ENCODE assay signal across 18 cellular contexts in genomic region chr5:39433123-39433522, GRCh38. TPM values are rescaled to one million over a fixed set of nuclear protein-coding genes. Genes with fewer than 3 reads are reported as not detected.
DNase-seq lines count a peak whose midpoint lies in the region; ATAC-seq and TF ChIP-seq lines count a peak whose summit lies in the region.
"Had no signal": no experiment of that assay in that cellular context is flagged by ENCODE, and none has a peak within 500 bp of the region (broad histone marks: within the 10 kb centered on the region; RNA-seq: fewer than 3 reads in every experiment).

No MANE protein-coding gene starts in this region.

- 75% methylated on average over 5 of the region's 5 CpGs for WGBS in prostate gland

- H3K27ac Mint-ChIP-seq in Caco-2 (ENCODE audit: unreplicated experiment), result peak overlapping the region; percentile 29
- H3K27ac Mint-ChIP-seq: CD8-positive, alpha-beta T cell had no signal

- TF ChIP-seq CTCF in Caco-2 (IDR thresholded peaks at IDR 0.05; ENCODE audit: insufficient read depth in 1 of 2, low read depth in 1 of 2, low read length in 1 of 2, severe bottlenecking in 1 of 2, unreplicated experiment in 1 of 2) (no peak), epithelial cell of proximal tubule (conservative IDR thresholded peaks at IDR 0.05; ENCODE audit: low read depth, low read length) (no peak), left lung (IDR thresholded peaks at IDR 0.05) (no peak), prostate gland (IDR thresholded peaks at IDR 0.05) (no peak)

- no peak for TF ChIP-seq POLR2A in prostate gland (IDR thresholded peaks at IDR 0.05)

- H3K36me3 Mint-ChIP-seq in Caco-2 (ENCODE audit: insufficient read depth, unreplicated experiment), result no peaks in the 10 kb centered on the region
- H3K36me3 Mint-ChIP-seq: CD8-positive, alpha-beta T cell had no signal

- ATAC-seq in left lung (peak; percentile 28), HG03457 (IDR thresholded peaks at IDR 0.05; ENCODE audit: unreplicated experiment) (no peak)
- ATAC-seq: CD8-positive, alpha-beta T cell had no signal

- H3K4me1 Mint-ChIP-seq in Caco-2 (ENCODE audit: low read depth, unreplicated experiment), result peaks cover 15% of the 10 kb centered on the region

- H3K27me3 ChIP-seq in Caco-2 (replicated peaks; ENCODE audit: control insufficient read depth, insufficient read depth, low read length) (no peaks in the 10 kb centered on the region), left lung (no peaks in the 10 kb centered on the region), prostate gland (replicated peaks; ENCODE audit: insufficient read depth) (no peaks in the 10 kb centered on the region)
- H3K27me3 ChIP-seq: BLaER1 treated with 17β-estradiol and CSF1 and Interleukin-3, amounts not matched to agents 10 nM and 100 nM had no signal

- no TSS peak for BruUV-seq in Caco-2 (replicated peaks; lab: Mats Ljungman, UMichigan)

- DNase-seq in Caco-2, result no peak
- DNase-seq in epithelial cell of proximal tubule (ENCODE audit: low read depth), result peak; percentile 82
- DNase-seq in left lung, result no peak
- DNase-seq in renal cortical epithelial cell (ENCODE audit: low read depth), result peak; percentile 89
- DNase-seq in cerebellar nuclear complex (lab: John Stamatoyannopoulos, UW), result no peak
- no peak for DNase-seq in NCI-H2081 (lab: John Stamatoyannopoulos, UW)
- DNase-seq in prostate gland (ENCODE audit: low spot score), result no peak
- DNase-seq: CD8-positive, alpha-beta T cell; DMS79; NCI-H1417; NCI-H187; NCI-H2227 treated with DMSO at 0.1 percent for 48 hours; NCI-H510A treated with DMSO at 0.1 percent for 48 hours; NCI-H774; SHP77 had no signal

- H3K4me3 Mint-ChIP-seq in Caco-2 (ENCODE audit: unreplicated experiment), result no peak overlapping the region
- H3K4me3 Mint-ChIP-seq: CD8-positive, alpha-beta T cell had no signal

- intact Hi-C loops in Caco-2 (cut with micrococcal nuclease; ENCODE audit: unreplicated experiment), result no loop called here
- intact Hi-C loops in left lung (cut with DNase I), result no loop called here
- intact Hi-C loops in prostate gland (cut with DNase I), result no loop called here

- POLR2A ChIA-PET in Caco-2 (lab: Charles Lee), result no interaction called here

- CTCF ChIA-PET in Caco-2 (lab: Charles Lee), result no interaction called here

- H3K27me3 Mint-ChIP-seq in Caco-2 (ENCODE audit: insufficient read depth, unreplicated experiment), result no peaks in the 10 kb centered on the region

- H3K4me3 ChIP-seq in Caco-2 (ENCODE audit: low read depth, low read length), result no peak overlapping the region
- peak overlapping the region; percentile 16 for H3K4me3 ChIP-seq in epithelial cell of proximal tubule (ENCODE audit: low read depth, low read length)
- no peak overlapping the region for H3K4me3 ChIP-seq in left lung
- no peak overlapping the region for H3K4me3 ChIP-seq in prostate gland
- H3K4me3 ChIP-seq: BLaER1 treated with 17β-estradiol and CSF1 and Interleukin-3, amounts not matched to agents 10 nM and 100 nM had no signal

- H3K4me1 ChIP-seq in Caco-2, result peaks cover 69% of the 10 kb centered on the region
- peaks cover 0 to 7% of the 10 kb centered on the region in 2 donors for H3K4me1 ChIP-seq in left lung
- H3K4me1 ChIP-seq in prostate gland (replicated peaks), result no peaks in the 10 kb centered on the region

- H3K27ac ChIP-seq in left lung (no peak overlapping the region), prostate gland (no peak overlapping the region)
- H3K27ac ChIP-seq: BLaER1 treated with 17β-estradiol and CSF1 and Interleukin-3, amounts not matched to agents 10 nM and 100 nM; KMS-11 had no signal

- H3K36me3 ChIP-seq in Caco-2 (ENCODE audit: control insufficient read depth, insufficient read depth, low read length) (no peaks in the 10 kb centered on the region), left lung (no peaks in the 10 kb centered on the region), prostate gland (no peaks in the 10 kb centered on the region)
- H3K36me3 ChIP-seq: BLaER1 treated with 17β-estradiol and CSF1 and Interleukin-3, amounts not matched to agents 10 nM and 100 nM had no signal

- H3K9me3 Mint-ChIP-seq in Caco-2 (ENCODE audit: unreplicated experiment), result no peaks in the 10 kb centered on the region
- H3K9me3 Mint-ChIP-seq: CD8-positive, alpha-beta T cell had no signal

- H3K9me3 ChIP-seq in Caco-2 (no peaks in the 10 kb centered on the region), left lung (no peaks in the 10 kb centered on the region), prostate gland (no peaks in the 10 kb centered on the region)
- H3K9me3 ChIP-seq: BLaER1 treated with 17β-estradiol and CSF1 and Interleukin-3, amounts not matched to agents 10 nM and 100 nM had no signal

RNA-seq across cellular contexts. Expression of gene DAB2, which starts 8.3 kb away (rescaled TPM):
- total RNA-seq in Caco-2 (2022) (133 and 135 TPM in 2 replicates), epithelial cell of proximal tubule (13.2 and 16.6 TPM in 2 replicates), left lung (100 to 1,000 TPM; 159 to 162 TPM), renal cortical epithelial cell (14.1 and 117 TPM in 2 replicates), prostate gland (10 to 100 TPM; 15.6 to 38.1 TPM)
- total RNA-seq: CD8-positive, alpha-beta T cell had no signal

Comparison
In these comparisons a context has a peak if more than half of its experiments do, and no peak if none do; other contexts are left out.
1. DNase-seq: peak in epithelial cell of proximal tubule (single experiment) and renal cortical epithelial cell (single experiment); none in Caco-2 (0 of 2), left lung (0 of 2), cerebellar nuclear complex (0 of 2), NCI-H2081 (0 of 2) and prostate gland (single experiment).